ENCODE assay signal across 1 cellular context in the genomic region with DNA sequence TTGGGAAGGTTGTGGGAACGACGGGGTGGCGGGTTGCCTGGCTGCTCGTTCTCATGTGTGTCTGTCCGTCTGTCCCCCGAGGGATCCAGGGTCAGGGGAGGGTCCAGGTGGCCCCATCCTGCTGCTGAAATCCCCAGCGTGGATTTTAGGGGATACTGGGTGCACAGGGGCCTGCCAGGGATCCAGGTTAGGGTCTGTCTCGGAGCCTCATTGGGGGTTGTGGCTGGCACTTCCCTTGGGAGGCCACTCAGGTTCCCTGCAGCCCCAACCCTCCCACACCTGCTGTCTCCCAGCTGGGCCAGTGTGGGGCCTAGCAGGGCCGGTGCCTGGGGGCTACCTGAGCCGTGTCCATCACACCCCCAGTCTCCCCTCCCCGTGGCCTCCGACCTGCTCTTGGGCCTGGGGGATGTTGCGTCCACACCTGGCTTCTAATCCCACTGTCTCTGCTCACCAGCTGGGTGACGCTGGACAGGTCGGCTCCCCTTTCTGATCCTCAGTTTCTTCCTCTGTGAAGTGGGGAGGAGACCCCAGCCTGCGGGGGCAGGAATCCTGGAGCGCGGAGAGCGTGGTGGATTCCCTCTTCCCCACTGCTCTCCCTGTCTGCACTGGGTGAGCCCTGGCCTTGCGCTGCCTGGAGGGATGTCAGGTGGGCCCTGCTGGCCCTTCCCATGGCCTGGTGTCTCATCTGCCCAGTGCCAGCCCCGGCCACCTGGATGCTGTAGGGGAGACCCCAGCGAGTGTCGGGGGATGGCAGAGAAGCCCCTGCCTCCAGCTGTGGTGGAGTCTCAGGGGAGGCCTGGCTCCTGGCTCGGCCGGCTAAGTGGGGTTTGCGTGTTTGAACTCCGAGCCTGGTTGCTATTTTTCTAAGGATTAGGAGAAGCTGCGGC.
TF ChIP-seq lines count a peak whose summit lies in the region.

No MANE protein-coding gene starts in this region.

TF ChIP-seq in H1, 55 proteins besides CTCF, POLR2A, EP300 and RAD21 (continued from another document):
- TF ChIP-seq, protein P1, sequence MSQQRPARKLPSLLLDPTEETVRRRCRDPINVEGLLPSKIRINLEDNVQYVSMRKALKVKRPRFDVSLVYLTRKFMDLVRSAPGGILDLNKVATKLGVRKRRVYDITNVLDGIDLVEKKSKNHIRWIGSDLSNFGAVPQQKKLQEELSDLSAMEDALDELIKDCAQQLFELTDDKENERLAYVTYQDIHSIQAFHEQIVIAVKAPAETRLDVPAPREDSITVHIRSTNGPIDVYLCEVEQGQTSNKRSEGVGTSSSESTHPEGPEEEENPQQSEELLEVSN (IDR thresholded peaks at IDR 0.05), result no peak
- TF ChIP-seq SIX5 (IDR thresholded peaks at IDR 0.05; ENCODE audit: low read depth, low read length), result no peak
- TF ChIP-seq CBX5 (IDR thresholded peaks at IDR 0.05; ENCODE audit: low read depth, low read length), result no peak
- TF ChIP-seq FOSL1 (IDR thresholded peaks at IDR 0.05; ENCODE audit: insufficient read depth, low read depth, low read length), result no peak
- TF ChIP-seq HDAC2 (IDR thresholded peaks at IDR 0.05; ENCODE audit: borderline replicate concordance in 1 of 2, low read depth in 2 of 2, low read length in 2 of 2), result no peak
- no peak for TF ChIP-seq CREB1 (IDR thresholded peaks at IDR 0.05)
- TF ChIP-seq HDAC6 (IDR thresholded peaks at IDR 0.05; ENCODE audit: low read depth, low read length), result no peak
- TF ChIP-seq JUN (IDR thresholded peaks at IDR 0.05; ENCODE audit: low read depth, low read length), result no peak
- TF ChIP-seq SUZ12 (IDR thresholded peaks at IDR 0.05; ENCODE audit: low read length), result no peak
- TF ChIP-seq, protein P2, sequence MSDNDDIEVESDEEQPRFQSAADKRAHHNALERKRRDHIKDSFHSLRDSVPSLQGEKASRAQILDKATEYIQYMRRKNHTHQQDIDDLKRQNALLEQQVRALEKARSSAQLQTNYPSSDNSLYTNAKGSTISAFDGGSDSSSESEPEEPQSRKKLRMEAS (IDR thresholded peaks at IDR 0.05), result no peak
- TF ChIP-seq SP2 (IDR thresholded peaks at IDR 0.05; ENCODE audit: low read length), result no peak
- no peak for TF ChIP-seq CTBP2 (IDR thresholded peaks at IDR 0.05; ENCODE audit: borderline replicate concordance, insufficient read depth, insufficient read length, low read length)
- no peak for TF ChIP-seq POLR2AphosphoS5 (IDR thresholded peaks at IDR 0.05; ENCODE audit: low read depth, low read length)
- no peak for TF ChIP-seq RFX5 (IDR thresholded peaks at IDR 0.05; ENCODE audit: borderline replicate concordance, low read depth, low read length)
- no peak for TF ChIP-seq TAF7 (optimal IDR thresholded peaks at IDR 0.05; ENCODE audit: borderline replicate concordance, low read depth, low read length)
- no peak for TF ChIP-seq CBX8 (IDR thresholded peaks at IDR 0.05; ENCODE audit: borderline replicate concordance, low read depth, low read length)
- TF ChIP-seq, protein P3, sequence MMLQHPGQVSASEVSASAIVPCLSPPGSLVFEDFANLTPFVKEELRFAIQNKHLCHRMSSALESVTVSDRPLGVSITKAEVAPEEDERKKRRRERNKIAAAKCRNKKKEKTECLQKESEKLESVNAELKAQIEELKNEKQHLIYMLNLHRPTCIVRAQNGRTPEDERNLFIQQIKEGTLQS (IDR thresholded peaks at IDR 0.05; ENCODE audit: insufficient read depth, low read depth, low read length), result no peak
- TF ChIP-seq GTF2F1 (IDR thresholded peaks at IDR 0.05; ENCODE audit: borderline replicate concordance, low read depth, low read length), result no peak
